ENCODE assay signal across 18 cellular contexts in the genomic region with DNA sequence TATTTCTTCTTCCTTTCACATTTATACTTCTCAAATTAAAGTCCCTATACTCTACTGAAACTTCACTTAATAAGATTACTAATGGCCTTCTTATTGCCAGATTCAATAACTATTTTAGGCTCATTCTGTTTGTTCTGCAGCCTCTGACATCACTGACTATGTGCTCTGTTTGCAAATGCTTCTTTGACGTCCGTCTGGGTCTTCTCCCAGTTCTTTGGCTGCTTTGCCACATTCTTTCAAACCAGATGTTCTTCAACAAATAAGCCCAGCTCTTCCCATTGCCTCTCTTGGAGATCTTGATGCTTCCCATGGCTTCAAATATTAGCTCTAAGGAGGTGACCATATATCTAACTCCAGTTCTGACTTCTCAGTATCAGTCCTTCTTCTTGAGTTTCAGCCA.
DNase-seq lines count a peak whose midpoint lies in the region; ATAC-seq, FAIRE-seq and TF ChIP-seq lines count a peak whose summit lies in the region.
"Had no signal": no experiment of that assay in that cellular context is flagged by ENCODE, and none has a peak within 500 bp of the region (broad histone marks: within the 10 kb centered on the region; RNA-seq: fewer than 3 reads in every experiment).

No MANE protein-coding gene starts in this region.

- H3K36me3 ChIP-seq in brain microvascular endothelial cell (replicated peaks) (no peaks in the 10 kb centered on the region), heart right ventricle (peaks cover 0 to 15% (median 0%) of the 10 kb centered on the region in 9 donors), ovary (no peaks in the 10 kb centered on the region)
- H3K36me3 ChIP-seq: sigmoid colon, upper lobe of left lung had no signal

- in situ Hi-C loops in brain microvascular endothelial cell (cut with HindIII; ENCODE audit: low pct_ligation_motif_present, low sequenced_read_pairs), result no loop called here

- no peak overlapping the region for H3K27ac ChIP-seq in brain microvascular endothelial cell
- peak overlapping the region in 1 of 10 donors; percentile 2 for H3K27ac ChIP-seq in heart right ventricle
- H3K27ac ChIP-seq in ovary, result no peak overlapping the region
- H3K27ac ChIP-seq: upper lobe of left lung had no signal

- peaks cover 0 to 16% (median 5%) of the 10 kb centered on the region in 9 donors for H3K4me1 ChIP-seq in heart right ventricle
- H3K4me1 ChIP-seq in ovary (ENCODE audit: insufficient read depth), result peaks cover 4% of the 10 kb centered on the region

- intact Hi-C loops in heart right ventricle (cut with DNase I), result no loop called here
- intact Hi-C loops in ovary (cut with DNase I), result no loop called here
- intact Hi-C loops in activated T-helper 1 cell treated with anti-CD3 and anti-CD28 coated beads, Interleukin-12 subunit alpha, Interleukin-12 subunit beta, Interleukin-2, Interleukin-4 antibody, amounts not matched to agents 30 ng/mL and 10 ng/mL and 1 ng/mL, durations not matched to agents 14 hours and 24 hours and 36 hours (cut with micrococcal nuclease), result no loop called here

- TF ChIP-seq POLR2A in ovary (IDR thresholded peaks at IDR 0.05), result no peak
- no peak for TF ChIP-seq POLR2A in GM12892 (IDR thresholded peaks at IDR 0.05; ENCODE audit: low read depth, low read length)

- no peak for TF ChIP-seq CTCF in brain microvascular endothelial cell (IDR thresholded peaks at IDR 0.05; ENCODE audit: low read depth, low read length, missing control alignments)
- no peak for TF ChIP-seq CTCF in heart right ventricle (IDR thresholded peaks at IDR 0.05)
- no peak for TF ChIP-seq CTCF in ovary (IDR thresholded peaks at IDR 0.05)

- no peaks in the 10 kb centered on the region for H3K27me3 Mint-ChIP-seq in activated T-helper 1 cell treated with anti-CD3 and anti-CD28 coated beads, Interleukin-12 subunit alpha, Interleukin-12 subunit beta, Interleukin-2, Interleukin-4 antibody, amounts not matched to agents 30 ng/mL and 10 ng/mL and 1 ng/mL, durations not matched to agents 14 hours and 24 hours and 36 hours (ENCODE audit: insufficient read depth)
- H3K27me3 Mint-ChIP-seq: brain had no signal

- peaks cover 11% of the 10 kb centered on the region for H3K4me1 Mint-ChIP-seq in activated T-helper 1 cell treated with anti-CD3 and anti-CD28 coated beads, Interleukin-12 subunit alpha, Interleukin-12 subunit beta, Interleukin-2, Interleukin-4 antibody, amounts not matched to agents 30 ng/mL and 10 ng/mL and 1 ng/mL, durations not matched to agents 14 hours and 24 hours and 36 hours (ENCODE audit: low read depth)

- WGBS in heart right ventricle, 2 donors, result 62 to 66% methylated on average over 2 of the region's 2 CpGs
- WGBS in ovary, 3 donors, result 0 to 15% (median 9%) methylated on average over 2 of the region's 2 CpGs

- H3K36me3 Mint-ChIP-seq in activated T-helper 1 cell treated with anti-CD3 and anti-CD28 coated beads, Interleukin-12 subunit alpha, Interleukin-12 subunit beta, Interleukin-2, Interleukin-4 antibody, amounts not matched to agents 30 ng/mL and 10 ng/mL and 1 ng/mL, durations not matched to agents 14 hours and 24 hours and 36 hours (ENCODE audit: low read depth), result peaks cover 10% of the 10 kb centered on the region

- H3K9me3 Mint-ChIP-seq in activated T-helper 1 cell treated with anti-CD3 and anti-CD28 coated beads, Interleukin-12 subunit alpha, Interleukin-12 subunit beta, Interleukin-2, Interleukin-4 antibody, amounts not matched to agents 30 ng/mL and 10 ng/mL and 1 ng/mL, durations not matched to agents 14 hours and 24 hours and 36 hours, result peaks cover 12% of the 10 kb centered on the region

- no peak overlapping the region for H3K27ac Mint-ChIP-seq in activated T-helper 1 cell treated with anti-CD3 and anti-CD28 coated beads, Interleukin-12 subunit alpha, Interleukin-12 subunit beta, Interleukin-2, Interleukin-4 antibody, amounts not matched to agents 30 ng/mL and 10 ng/mL and 1 ng/mL, durations not matched to agents 14 hours and 24 hours and 36 hours
- H3K27ac Mint-ChIP-seq: activated naive CD4-positive, alpha-beta T cell treated with anti-CD3 and anti-CD28 coated beads for 36 hours had no signal

- peaks cover 0 to 15% (median 5%) of the 10 kb centered on the region in 11 donors for H3K9me3 ChIP-seq in heart right ventricle
- no peaks in the 10 kb centered on the region for H3K9me3 ChIP-seq in ovary
- H3K9me3 ChIP-seq: sigmoid colon had no signal

- ATAC-seq in heart right ventricle (peak in 6 of 8 donors; percentile 25 to 71 (median 54)), HG03039 (IDR thresholded peaks at IDR 0.05; ENCODE audit: unreplicated experiment) (no peak)

- no peak for TF ChIP-seq EP300 in ovary (IDR thresholded peaks at IDR 0.05)

- FAIRE-seq in GM12892 (lab: Jason Lieb, UNC), result no peak
- FAIRE-seq: keratinocyte had no signal

- DNase-seq in AG20443 (ENCODE audit: low spot score) (peak; percentile 67), brain microvascular endothelial cell (peak; percentile 33), heart right ventricle (peak in 1 of 2 donors; percentile 23), ovary (peak in 3 of 5 donors; percentile 12 to 33 (median 32)), GM12892 (ENCODE audit: insufficient read length) (no peak), NCI-H748 treated with DMSO at 0.1 percent for 48 hours (lab: John Stamatoyannopoulos, UW) (no peak)
- no peak for DNase-seq in activated T-helper 1 cell treated with anti-CD3 and anti-CD28 coated beads, Interleukin-12 subunit alpha, Interleukin-12 subunit beta, Interleukin-2, Interleukin-4 antibody, amounts not matched to agents 30 ng/mL and 10 ng/mL and 1 ng/mL, durations not matched to agents 14 hours and 24 hours and 36 hours (ENCODE audit: low spot score)
- DNase-seq: activated CD4-positive, alpha-beta T cell treated with anti-CD3 and anti-CD28 coated beads, Interleukin-2, amount 50 U/mL, for 4 hours; activated naive CD4-positive, alpha-beta T cell treated with anti-CD3 and anti-CD28 coated beads for 36 hours; NCI-H1930; NCI-H446; sigmoid colon; stimulated activated CD4-positive, alpha-beta T cell treated with anti-CD3 and anti-CD28 coated beads, Interleukin-2, amount 100 ng/mL, for 24 hours; stomach; upper lobe of left lung had no signal

- H3K4me3 Mint-ChIP-seq in activated T-helper 1 cell treated with anti-CD3 and anti-CD28 coated beads, Interleukin-12 subunit alpha, Interleukin-12 subunit beta, Interleukin-2, Interleukin-4 antibody, amounts not matched to agents 30 ng/mL and 10 ng/mL and 1 ng/mL, durations not matched to agents 14 hours and 24 hours and 36 hours, result no peak overlapping the region
- H3K4me3 Mint-ChIP-seq: activated naive CD4-positive, alpha-beta T cell treated with anti-CD3 and anti-CD28 coated beads for 36 hours; brain had no signal

- H3K4me3 ChIP-seq in brain microvascular endothelial cell (ENCODE audit: low read depth, low read length) (no peak overlapping the region), heart right ventricle (no peak overlapping the region), ovary (no peak overlapping the region)
- H3K4me3 ChIP-seq: sigmoid colon, stomach, upper lobe of left lung had no signal

- H3K27me3 ChIP-seq in brain microvascular endothelial cell (replicated peaks) (no peaks in the 10 kb centered on the region), heart right ventricle (no peaks in the 10 kb centered on the region), ovary (no peaks in the 10 kb centered on the region)
- H3K27me3 ChIP-seq: sigmoid colon, stomach, upper lobe of left lung had no signal

Comparison
In these comparisons a context has a peak if more than half of its experiments do, and no peak if none do; other contexts are left out.
1. DNase-seq: peak in AG20443 (single experiment), brain microvascular endothelial cell (single experiment) and ovary (3 of 5); none in activated T-helper 1 cell treated with anti-CD3 and anti-CD28 coated beads, Interleukin-12 subunit alpha, Interleukin-12 subunit beta, Interleukin-2, Interleukin-4 antibody, amounts not matched to agents 30 ng/mL and 10 ng/mL and 1 ng/mL, durations not matched to agents 14 hours and 24 hours and 36 hours (single experiment), GM12892 (single experiment) and NCI-H748 treated with DMSO at 0.1 percent for 48 hours (single experiment).